In genomic region chr15:38503497-38503896, GRCh38 we compare ENCODE assay signal across 1 cellular context.
TF ChIP-seq lines count a peak whose summit lies in the region.

No MANE protein-coding gene starts in this region.

TF ChIP-seq in neural cell, 6 proteins besides CTCF, POLR2A, EP300 and RAD21 (continued from another document):
- TF ChIP-seq REST (IDR thresholded peaks at IDR 0.05; ENCODE audit: borderline replicate concordance) (peak; percentile 92), SMC3 (conservative IDR thresholded peaks at IDR 0.05; ENCODE audit: poor library complexity) (no peak), POLR2AphosphoS5 (IDR thresholded peaks at IDR 0.05) (peak; percentile 78)
